8 cellular contexts compared by ENCODE assay signal in the genomic region with DNA sequence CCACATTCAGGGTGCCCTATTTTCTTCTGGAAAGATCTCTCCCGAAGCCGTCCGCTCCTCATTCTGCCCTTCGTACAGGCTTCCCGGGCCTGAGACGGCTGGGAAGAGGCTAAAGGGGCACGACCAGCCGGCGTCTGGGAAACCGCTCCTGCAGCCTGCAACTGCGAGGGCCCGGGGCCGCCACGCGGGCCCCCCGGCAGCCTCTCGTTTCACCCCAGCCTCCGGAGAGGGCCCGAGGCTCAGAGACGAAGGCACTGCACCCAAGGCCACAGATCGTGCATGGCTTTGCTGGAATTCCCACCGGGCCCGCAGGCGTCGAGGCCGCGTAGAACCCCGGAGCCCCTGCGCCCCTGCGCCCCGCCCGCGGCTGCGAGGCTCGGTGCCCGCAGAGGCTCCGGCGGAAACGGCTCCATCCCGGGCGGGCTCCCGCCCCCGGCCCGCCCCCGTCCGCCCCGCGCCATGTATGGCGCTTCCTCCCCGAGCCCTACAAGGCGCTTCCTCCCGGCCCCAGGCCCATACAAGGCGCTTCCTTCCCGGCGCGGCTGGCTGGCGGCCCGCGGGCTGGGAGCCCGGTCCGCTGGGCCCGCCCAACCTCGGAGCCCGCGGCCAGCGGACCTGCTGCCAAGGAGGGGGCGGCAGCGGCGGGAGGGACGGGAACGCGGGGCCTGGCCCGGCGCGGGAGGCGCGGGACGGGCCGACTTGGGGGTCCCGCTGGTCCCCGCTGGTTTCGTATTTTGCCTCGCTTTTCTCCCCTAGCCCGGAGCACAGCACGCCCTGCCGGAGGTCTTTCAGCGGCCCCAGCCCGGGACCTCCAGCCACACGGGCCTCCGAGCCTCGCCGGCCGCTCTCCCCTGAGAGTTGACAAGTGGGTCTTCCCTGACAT. TPM values are rescaled to one million over a fixed set of nuclear protein-coding genes. Genes with fewer than 3 reads are reported as not detected.
DNase-seq lines count a peak whose midpoint lies in the region; ATAC-seq and TF ChIP-seq lines count a peak whose summit lies in the region.

No MANE protein-coding gene starts in this region.

- BruUV-seq in Calu3 (replicated peaks; lab: Mats Ljungman, UMichigan) = TSS peak; percentile 79

- H3K4me1 Mint-ChIP-seq in Calu3 (ENCODE audit: low read depth, unreplicated experiment) = peaks cover 14% of the 10 kb centered on the region
- peaks cover 51% of the 10 kb centered on the region for H3K4me1 Mint-ChIP-seq in nephron progenitor cell

- no peaks in the 10 kb centered on the region for H3K9me3 ChIP-seq in HUES6 (ENCODE audit: control insufficient read depth, insufficient read depth, low read depth, low read length)

- no peak for TF ChIP-seq CTCF in Calu3 (IDR thresholded peaks at IDR 0.05; ENCODE audit: unreplicated experiment)
- TF ChIP-seq CTCF in fibroblast of the aortic adventitia (IDR thresholded peaks at IDR 0.05; ENCODE audit: insufficient read depth, low read length) = no peak
- no peak for TF ChIP-seq CTCF in nephron progenitor cell (IDR thresholded peaks at IDR 0.05)

- H3K9ac ChIP-seq in HUES6 (ENCODE audit: low read length) = peak overlapping the region; percentile 77

- ATAC-seq in GM21515 (IDR thresholded peaks at IDR 0.05; ENCODE audit: unreplicated experiment) = peak; percentile 98
- ATAC-seq in stimulated activated naive CD8-positive, alpha-beta T cell treated with anti-CD3 and anti-CD28 coated beads, Interleukin-15, Interleukin-2, amounts not matched to agents 100 U/mL and 50 U/mL, for 24 hours = peak; percentile 98

- peaks cover 26% of the 10 kb centered on the region for H3K4me1 ChIP-seq in HUES6 (ENCODE audit: control insufficient read depth, insufficient read depth, low read length)

- H3K27me3 ChIP-seq in HUES6 (ENCODE audit: control insufficient read depth, insufficient read depth, low read length) = peaks cover 28% of the 10 kb centered on the region

- CTCF ChIA-PET in Calu3 (lab: Charles Lee) = no interaction called here

- no peaks in the 10 kb centered on the region for H3K36me3 ChIP-seq in HUES6 (ENCODE audit: control insufficient read depth, insufficient read depth, low read length)

- H3K4me3 ChIP-seq in HUES6 (ENCODE audit: low read depth, low read length) (peak overlapping the region; percentile 63), fibroblast of the aortic adventitia (ENCODE audit: low read depth, low read length) (peak overlapping the region; percentile 71)

- no peaks in the 10 kb centered on the region for H3K9me3 Mint-ChIP-seq in Calu3 (ENCODE audit: low read depth, unreplicated experiment)
- no peaks in the 10 kb centered on the region for H3K9me3 Mint-ChIP-seq in nephron progenitor cell

- no peak overlapping the region; the same call in 1 of the 2 replicates for H3K27ac ChIP-seq in HUES6 (ENCODE audit: low read depth, low read length)

- H3K27me3 Mint-ChIP-seq in Calu3 (ENCODE audit: unreplicated experiment) (peaks cover 39% of the 10 kb centered on the region), nephron progenitor cell (ENCODE audit: low read depth, poor library complexity) (peaks cover 14% of the 10 kb centered on the region)

- H3K4me3 Mint-ChIP-seq in Calu3 (ENCODE audit: low read depth, unreplicated experiment) (peak overlapping the region; percentile 80), nephron progenitor cell (peak overlapping the region; percentile 90)

- H3K27ac Mint-ChIP-seq in Calu3 (ENCODE audit: unreplicated experiment) = peak overlapping the region; percentile 79
- H3K27ac Mint-ChIP-seq in nephron progenitor cell = no peak overlapping the region

- intact Hi-C loops in Calu3 (cut with micrococcal nuclease; ENCODE audit: unreplicated experiment) = no loop called here

- DNase-seq in Calu3 = peak; percentile 90
- peak; percentile 92 for DNase-seq in RKO (ENCODE audit: low spot score)
- DNase-seq in activated T-helper 9 cell treated with anti-CD3 and anti-CD28 coated beads, Interleukin-2, amount 50 U/mL, for 16 hours (ENCODE audit: low read depth) = peak; percentile 81
- peak; percentile 88 for DNase-seq in fibroblast of the aortic adventitia (ENCODE audit: low read depth)
- DNase-seq in nephron progenitor cell = peak; percentile 73
- peak; percentile 86 for DNase-seq in stimulated activated naive CD8-positive, alpha-beta T cell treated with anti-CD3 and anti-CD28 coated beads, Interleukin-15, Interleukin-2, amounts not matched to agents 100 U/mL and 50 U/mL, for 24 hours

- peaks cover 16% of the 10 kb centered on the region for H3K36me3 Mint-ChIP-seq in Calu3 (ENCODE audit: insufficient read depth, unreplicated experiment)
- H3K36me3 Mint-ChIP-seq in nephron progenitor cell (ENCODE audit: low read depth) = no peaks in the 10 kb centered on the region

RNA-seq across cellular contexts. Expression of a gene that starts 26.6 kb away (rescaled TPM):
- total RNA-seq in Calu3 (2022) (97.0 TPM in 2 replicates), fibroblast of the aortic adventitia (ENCODE audit: low replicate concordance) (1.6 and 6.3 TPM in 2 replicates)

RNA-seq across cellular contexts. Expression of a gene that starts 51.1 kb away (rescaled TPM):
- 159 and 164 TPM in 2 replicates for total RNA-seq in Calu3 (2022)
- total RNA-seq in fibroblast of the aortic adventitia (ENCODE audit: low replicate concordance) = 72.0 and 112 TPM in 2 replicates

RNA-seq across cellular contexts. Expression of a gene that starts 53.1 kb away (rescaled TPM):
- total RNA-seq in Calu3 (2022) (2.5 and 2.7 TPM in 2 replicates), fibroblast of the aortic adventitia (ENCODE audit: low replicate concordance) (1.1 and 6.1 TPM in 2 replicates)

Comparison
In these comparisons a context has a peak if more than half of its experiments do, and no peak if none do; other contexts are left out.
1. RNA of a gene that starts 26.6 kb away (total RNA-seq): 97.0 TPM in Calu3; 1.6 to 6.3 TPM in fibroblast of the aortic adventitia; every median in the first group is over 10 times any median in the second.
2. Peak in every context shown above with its lines, with median percentiles within 50 percentile points of each other: DNase-seq.